In the genomic region with DNA sequence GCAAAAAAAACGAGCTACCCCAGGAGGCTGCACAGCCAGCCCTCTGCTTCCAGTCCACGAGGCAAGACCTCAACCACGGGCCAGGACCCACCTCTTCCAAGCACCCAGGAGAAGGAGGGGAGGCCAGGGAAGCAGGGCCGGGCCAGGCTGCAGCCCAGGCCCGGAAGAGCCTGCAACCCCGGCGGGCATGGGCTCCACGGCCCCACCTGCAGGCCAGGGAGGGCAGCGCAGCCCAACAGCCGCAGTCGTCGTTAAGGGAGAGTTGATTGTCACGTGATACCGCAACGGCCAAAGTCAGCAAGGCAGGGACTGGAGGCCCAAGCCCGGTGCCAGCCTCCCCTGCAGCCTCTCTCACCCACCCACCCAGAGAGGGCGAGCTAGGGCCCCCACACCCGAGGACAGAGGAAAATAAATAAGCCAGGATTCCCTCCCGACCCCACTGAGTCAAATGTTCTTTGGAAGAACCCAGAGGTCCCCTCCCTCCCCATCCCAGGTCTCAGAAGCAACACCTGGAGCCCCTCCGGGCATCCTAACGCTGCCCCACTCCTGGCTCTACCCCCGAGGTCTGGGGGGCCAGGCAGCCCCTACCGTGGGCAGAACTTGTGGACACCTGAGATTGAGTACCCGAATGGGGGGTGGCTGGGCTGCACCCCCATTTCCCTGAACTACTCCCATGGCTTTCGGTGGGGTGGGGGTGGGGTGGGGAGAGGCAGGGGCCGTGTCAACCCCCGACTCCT, we compare ENCODE assay signal across 8 cellular contexts. TPM values are rescaled to one million over a fixed set of nuclear protein-coding genes. Genes with fewer than 3 reads are reported as not detected.
DNase-seq lines count a peak whose midpoint lies in the region; ATAC-seq and TF ChIP-seq lines count a peak whose summit lies in the region.

No MANE protein-coding gene starts in this region.

- peaks cover 34 to 72% (median 41%) of the 10 kb centered on the region in 3 donors for H3K4me1 Mint-ChIP-seq in CD8-positive, alpha-beta memory T cell

- POLR2A ChIA-PET in CD8-positive, alpha-beta memory T cell (lab: Charles Lee) = interaction anchor here (0.6 to 0.9 kb wide), 2 partner anchors 11 to 88 kb away, joined by 3 to 5 read pairs; no protein-coding TSS in a partner anchor

- peaks cover 60% of the 10 kb centered on the region for H3K4me1 ChIP-seq in CD8-positive, alpha-beta memory T cell (ENCODE audit: insufficient read depth, low read length)
- H3K4me1 ChIP-seq in transverse colon = peaks cover 40 to 71% (median 64%) of the 10 kb centered on the region in 4 donors

- H3K27me3 Mint-ChIP-seq in CD8-positive, alpha-beta memory T cell = peaks cover 0 to 3% of the 10 kb centered on the region in 2 donors

- no peak for TF ChIP-seq EP300 in transverse colon (IDR thresholded peaks at IDR 0.05; ENCODE audit: low read depth)

- no peaks in the 10 kb centered on the region for H3K9me3 ChIP-seq in CD8-positive, alpha-beta memory T cell (ENCODE audit: low read length)
- no peaks in the 10 kb centered on the region for H3K9me3 ChIP-seq in transverse colon

- intact Hi-C loops in transverse colon (cut with DNase I; ENCODE audit: low total_unique reads) = no loop called here

- TF ChIP-seq CTCF in omental fat pad (IDR thresholded peaks at IDR 0.05) = peak in 1 of 3 donors; percentile 42
- peak; percentile 90 to 98 (median 96) for TF ChIP-seq CTCF in transverse colon (IDR thresholded peaks at IDR 0.05)

- H3K36me3 Mint-ChIP-seq in CD8-positive, alpha-beta memory T cell = peaks cover 0 to 2% (median 1%) of the 10 kb centered on the region in 3 donors

- in situ Hi-C loops in transverse colon (cut with MboI; ENCODE audit: low pct_ligation_motif_present in 1 of 4, low pct_unique_long_range_greater_than_20kb in 1 of 4, low sequenced_read_pairs in 3 of 4) = no loop called here

- H3K4me3 Mint-ChIP-seq in CD8-positive, alpha-beta memory T cell = peak overlapping the region; percentile 57 to 89 (median 71)

- CTCF ChIA-PET in CD8-positive, alpha-beta memory T cell (lab: Charles Lee) = interaction anchor here (0.7 to 1.5 kb wide), 4 partner anchors 11 to 56 kb away, joined by 3 read pairs; no protein-coding TSS in a partner anchor

- DNase-seq in CD8-positive, alpha-beta memory T cell = peak; percentile 73 to 85 (median 78)
- DNase-seq in HPDE6-E6E7 (ENCODE audit: extremely low spot score) (peak; percentile 73), RPMI8226 (peak; percentile 91), fibroblast of peridontal ligament (ENCODE audit: extremely low read depth) (peak; percentile 50), omental fat pad (ENCODE audit: low spot score) (peak; percentile 66), transverse colon (peak; percentile 94)
- DNase-seq in activated T-helper 1 cell treated with anti-CD3 and anti-CD28 coated beads, Interleukin-2, amount 50 U/mL, for 16 hours (ENCODE audit: low read depth in 1 of 2, low spot score in 1 of 2) = peak; percentile 64 to 71

- no peak overlapping the region for H3K4me3 ChIP-seq in CD8-positive, alpha-beta memory T cell (ENCODE audit: low read length)
- H3K4me3 ChIP-seq in transverse colon = no peak overlapping the region

- H3K27me3 ChIP-seq in CD8-positive, alpha-beta memory T cell (ENCODE audit: insufficient read depth, low read length, poor library complexity, severe bottlenecking) = no peaks in the 10 kb centered on the region
- no peaks in the 10 kb centered on the region for H3K27me3 ChIP-seq in transverse colon

- ATAC-seq in omental fat pad (ENCODE audit: low FRiP score) (peak; percentile 3), HG02870 (IDR thresholded peaks at IDR 0.05; ENCODE audit: unreplicated experiment) (no peak)

- H3K36me3 ChIP-seq in CD8-positive, alpha-beta memory T cell (ENCODE audit: insufficient read depth, low read length) = no peaks in the 10 kb centered on the region
- no peaks in the 10 kb centered on the region for H3K36me3 ChIP-seq in transverse colon

- TF ChIP-seq POLR2A in transverse colon (IDR thresholded peaks at IDR 0.05) = no peak

- 25% methylated on average over 23 of the region's 27 CpGs; no CpG with 5 or more reads in 1 of the 2 donors for WGBS in transverse colon (ENCODE audit: low coverage in 1 of 2), 2 donors

- peak overlapping the region; percentile 67 to 94 (median 88) for H3K27ac Mint-ChIP-seq in CD8-positive, alpha-beta memory T cell

- no peaks in the 10 kb centered on the region for H3K9me3 Mint-ChIP-seq in CD8-positive, alpha-beta memory T cell

- peak overlapping the region; percentile 54 for H3K27ac ChIP-seq in CD8-positive, alpha-beta memory T cell (ENCODE audit: low read depth, low read length)
- peak overlapping the region; percentile 71 to 96 (median 93) for H3K27ac ChIP-seq in transverse colon

RNA-seq across cellular contexts. Expression of gene REXO1, which starts 5.2 kb away (rescaled TPM):
- total RNA-seq in CD8-positive, alpha-beta memory T cell = 10 to 100 TPM; 61.0 to 63.7 TPM
- 8.7 TPM for polyA plus RNA-seq in CD8-positive, alpha-beta memory T cell
- 10 to 100 TPM; 17.0 to 31.3 (median 19.6) TPM for total RNA-seq in omental fat pad
- 10 to 100 TPM; 36.0 to 95.0 (median 56.3) TPM for total RNA-seq in transverse colon

RNA-seq across cellular contexts. Expression of gene KLF16, which starts 9.9 kb away (rescaled TPM):
- 10 to 100 TPM; 42.8 to 43.1 TPM for total RNA-seq in CD8-positive, alpha-beta memory T cell
- polyA plus RNA-seq in CD8-positive, alpha-beta memory T cell = 0.92 TPM
- total RNA-seq in omental fat pad (10 to 100 TPM in 1 of 4 donors, 1 to 10 TPM in 3; 4.0 to 19.5 (median 6.7) TPM), transverse colon (10 to 100 TPM in 3 of 4 donors, 1 to 10 TPM in 1; 9.0 to 18.3 (median 11.6) TPM)

RNA-seq across cellular contexts. Expression of gene ABHD17A, which starts 31.8 kb away (rescaled TPM):
- total RNA-seq in CD8-positive, alpha-beta memory T cell = 100 to 1,000 TPM; 105 to 114 TPM
- polyA plus RNA-seq in CD8-positive, alpha-beta memory T cell = 252 TPM
- total RNA-seq in omental fat pad = 100 to 1,000 TPM in 1 of 4 donors, 10 to 100 TPM in 3; 70.1 to 117 (median 87.8) TPM
- total RNA-seq in transverse colon = 100 to 1,000 TPM in 3 of 4 donors, 10 to 100 TPM in 1; 90.0 to 179 (median 140) TPM

RNA-seq across cellular contexts. Expression of gene ATP8B3, which starts 41.4 kb away (rescaled TPM):
- 1 to 10 TPM in 1 of 2 experiments, under 1 TPM in 1; 0.97 to 1.6 TPM for total RNA-seq in CD8-positive, alpha-beta memory T cell
- 2.4 TPM for polyA plus RNA-seq in CD8-positive, alpha-beta memory T cell
- total RNA-seq in omental fat pad (1 to 10 TPM in 3 of 4 donors, under 1 TPM in 1; 0.88 to 2.4 (median 1.9) TPM), transverse colon (under 1 TPM in 2 of 4 donors, not detected in 2; 0.27 to 0.75 TPM)

RNA-seq across cellular contexts. Expression of gene ADAT3, which starts 51.7 kb away (rescaled TPM):
- 1 to 10 TPM; 6.3 to 6.6 TPM for total RNA-seq in CD8-positive, alpha-beta memory T cell
- polyA plus RNA-seq in CD8-positive, alpha-beta memory T cell = 4.6 TPM
- total RNA-seq in omental fat pad = 1 to 10 TPM; 2.4 to 6.2 (median 3.9) TPM
- 10 to 100 TPM; 18.7 to 73.2 (median 30.3) TPM for total RNA-seq in transverse colon
